In genomic region chr1:235320521-235321179, GRCh38 we compare ENCODE assay signal across 23 cellular contexts. TPM values are rescaled to one million over a fixed set of nuclear protein-coding genes. Genes with fewer than 3 reads are reported as not detected.
A peak's percentile ranks its signal among the peaks of the same experiment; 100 is the strongest.
DNase-seq lines count a peak whose midpoint lies in the region; ATAC-seq, FAIRE-seq and TF ChIP-seq lines count a peak whose summit lies in the region.
"Had no signal": no experiment of that assay in that cellular context is flagged by ENCODE, and none has a peak within 500 bp of the region (broad histone marks: within the 10 kb centered on the region; RNA-seq: fewer than 3 reads in every experiment).

No MANE protein-coding gene starts in this region.

- no peak overlapping the region for H3K4me3 Mint-ChIP-seq in activated CD8-positive, alpha-beta memory T cell treated with anti-CD3 and anti-CD28 coated beads, Interleukin-2, amount 10 ng/mL, durations not matched to agents 7 days and 5 days
- H3K4me3 Mint-ChIP-seq in nephron progenitor cell = no peak overlapping the region
- H3K4me3 Mint-ChIP-seq: activated T-cell treated with anti-CD3 and anti-CD28 coated beads, Interleukin-2, amount 50 U/mL, for 4 hours; mesothelial cell of epicardium had no signal

- H4K20me1 ChIP-seq in GM12878 (ENCODE audit: control insufficient read depth, insufficient read depth) = peaks cover 7% of the 10 kb centered on the region

- peak; percentile 18 for ATAC-seq in activated CD8-positive, alpha-beta memory T cell treated with anti-CD3 and anti-CD28 coated beads, Interleukin-2, amount 10 ng/mL, durations not matched to agents 7 days and 5 days
- ATAC-seq in GM12878 = no peak
- ATAC-seq in HG03439 (IDR thresholded peaks at IDR 0.05; ENCODE audit: unreplicated experiment) = no peak
- ATAC-seq in SK-N-SH treated with all-trans-retinoic acid at 6 μM for 48 hours = no peak
- ATAC-seq: right cardiac atrium had no signal

- no peak overlapping the region for H2AFZ ChIP-seq in GM12878 (ENCODE audit: control insufficient read depth, low read depth, low read length)

- TF ChIP-seq EP300 in GM12878 (IDR thresholded peaks at IDR 0.05; ENCODE audit: borderline replicate concordance in 1 of 2, control insufficient read depth in 1 of 2, low read depth in 2 of 2, low read length in 2 of 2) = no peak

- TF ChIP-seq CTCF in HEK293 (tag by site-specific recombination; IDR thresholded peaks at IDR 0.05) (no peak), GM12878 (IDR thresholded peaks at IDR 0.05 in 2 of 3, conservative IDR thresholded peaks at IDR 0.05 in 1 of 3; ENCODE audit: control insufficient read depth in 2 of 3, extremely low read depth in 1 of 3, insufficient read depth in 1 of 3, low read depth in 3 of 3, low read length in 3 of 3) (no peak), nephron progenitor cell (IDR thresholded peaks at IDR 0.05) (no peak)

- TF ChIP-seq RAD21 in GM12878 (IDR thresholded peaks at IDR 0.05; ENCODE audit: insufficient read depth, low read depth, low read length) = no peak

- peak overlapping the region; percentile 44 for H3K27ac Mint-ChIP-seq in activated CD8-positive, alpha-beta memory T cell treated with anti-CD3 and anti-CD28 coated beads, Interleukin-2, amount 10 ng/mL, durations not matched to agents 7 days and 5 days
- H3K27ac Mint-ChIP-seq in nephron progenitor cell = peak overlapping the region; percentile 55
- H3K27ac Mint-ChIP-seq: mesothelial cell of epicardium had no signal

- intact Hi-C loops in GM12878 (cut with micrococcal nuclease; ENCODE audit: unreplicated experiment) = no loop called here

- no peaks in the 10 kb centered on the region for H3K27me3 Mint-ChIP-seq in activated CD8-positive, alpha-beta memory T cell treated with anti-CD3 and anti-CD28 coated beads, Interleukin-2, amount 10 ng/mL, durations not matched to agents 7 days and 5 days
- no peaks in the 10 kb centered on the region for H3K27me3 Mint-ChIP-seq in nephron progenitor cell (ENCODE audit: low read depth, poor library complexity)

- CTCF ChIA-PET in activated CD8-positive, alpha-beta memory T cell treated with anti-CD3 and anti-CD28 coated beads, Interleukin-2, amount 10 ng/mL, durations not matched to agents 7 days and 5 days (lab: Charles Lee) = interaction anchor here (1.7 to 2.2 kb wide), 2 partner anchors 11 to 13 kb away, joined by 4 to 5 read pairs; no protein-coding TSS in a partner anchor
- CTCF ChIA-PET in HEK293 (lab: Yijun Ruan, JAX) = no interaction called here
- CTCF ChIA-PET in GM12878 (lab: Yijun Ruan, JAX) = no interaction called here

- WGBS in GM12878 (ENCODE audit: insufficient coverage, insufficient replicate concordance, low lambda C conversion rate, missing lambda C conversion rate) = 81% methylated on average over 6 of the region's 6 CpGs

- no peak for DNase-seq in activated CD8-positive, alpha-beta memory T cell treated with anti-CD3 and anti-CD28 coated beads, Interleukin-2, amount 10 ng/mL, durations not matched to agents 7 days and 5 days
- DNase-seq in activated CD8-positive, alpha-beta memory T cell treated with anti-CD3 and anti-CD28 coated beads, Interleukin-2, amount 50 U/mL, for 48 hours = no peak
- DNase-seq in GM12878 (ENCODE audit: low read depth, low spot score) (no peak), nephron progenitor cell (no peak)
- no peak for DNase-seq in stimulated activated CD4-positive, alpha-beta T cell treated with anti-CD3 and anti-CD28 coated beads, Interleukin-4, amount 100 ng/mL, for 24 hours
- DNase-seq: activated T-cell treated with anti-CD3 and anti-CD28 coated beads, Interleukin-2, amount 50 U/mL, for 4 hours; aorta; EL; hippocampal formation; kidney glomerular epithelial cell; NCI-H1105; nucleus accumbens; Peyer's patch; right cardiac atrium; stimulated activated CD4-positive, alpha-beta T cell treated with anti-CD3 and anti-CD28 coated beads, Interleukin-15, amount 100 ng/mL, for 24 hours; SW 1271 had no signal

- no peak overlapping the region for H3K4me2 ChIP-seq in GM12878 (ENCODE audit: control insufficient read depth, insufficient read depth)
- H3K4me2 ChIP-seq: KMS-11 had no signal

- no peak for TF ChIP-seq POLR2A in GM12878 (IDR thresholded peaks at IDR 0.05; ENCODE audit: low read depth, low read length)

- H3K79me2 ChIP-seq in GM12878 (ENCODE audit: control insufficient read depth, insufficient read depth, low read length) = peaks cover 76% of the 10 kb centered on the region

- H3K36me3 ChIP-seq in HEK293 (ENCODE audit: control insufficient read depth in 2 of 2, insufficient read depth in 1 of 2, low read length in 2 of 2) (peaks cover 19 to 31% of the 10 kb centered on the region in 2 experiments), GM12878 (ENCODE audit: control insufficient read depth in 2 of 2, insufficient read depth in 2 of 2, low read length in 1 of 2) (peaks cover 1 to 22% of the 10 kb centered on the region in 2 experiments; a peak in 3 of 4 replicates)

- H3K4me1 ChIP-seq in HEK293 (ENCODE audit: control insufficient read depth, insufficient read depth, low read length) (peaks cover 13% of the 10 kb centered on the region), GM12878 (ENCODE audit: control insufficient read depth, insufficient read depth, low read length) (no peaks in the 10 kb centered on the region)

- SMC1A ChIA-PET in GM12878 (lab: Charles Lee; ENCODE audit: uncharacterized antibody, unreplicated experiment) = no interaction called here

- H3K9me3 ChIP-seq in HEK293 (ENCODE audit: control insufficient read depth, insufficient read depth, low read depth, low read length) (no peaks in the 10 kb centered on the region), GM12878 (replicated peaks; ENCODE audit: control insufficient read depth, insufficient read depth, low read length) (no peaks in the 10 kb centered on the region; the same call in 2 of the 3 replicates)
- H3K9me3 ChIP-seq: Peyer's patch, vagina had no signal

- BruUV-seq in GM12878 (replicated peaks; lab: Mats Ljungman, UMichigan) = TSS peak; percentile 33

- peaks cover 44% of the 10 kb centered on the region for H3K36me3 Mint-ChIP-seq in activated CD8-positive, alpha-beta memory T cell treated with anti-CD3 and anti-CD28 coated beads, Interleukin-2, amount 10 ng/mL, durations not matched to agents 7 days and 5 days
- H3K36me3 Mint-ChIP-seq in nephron progenitor cell (ENCODE audit: low read depth) = peaks cover 53% of the 10 kb centered on the region

- FAIRE-seq in GM12878 (lab: Jason Lieb, UNC) = no peak
- FAIRE-seq: endothelial cell of umbilical vein had no signal

- POLR2A ChIA-PET in HEK293 (lab: Yijun Ruan, JAX) = no interaction called here
- POLR2A ChIA-PET in GM12878 (lab: Charles Lee) = no interaction called here

- H3K27me3 ChIP-seq in GM12878 (replicated peaks in 1 of 2; ENCODE audit: control insufficient read depth in 2 of 2, insufficient read depth in 2 of 2, low read length in 1 of 2) = no peaks in the 10 kb centered on the region
- H3K27me3 ChIP-seq: Peyer's patch, vagina had no signal

- in situ Hi-C loops in GM12878 (cut with MboI) = no loop called here

- H3K9ac ChIP-seq in GM12878 (ENCODE audit: control insufficient read depth, insufficient read depth, low read length) = no peak overlapping the region
- H3K9ac ChIP-seq: KMS-11 had no signal

- H3K9me3 Mint-ChIP-seq in activated CD8-positive, alpha-beta memory T cell treated with anti-CD3 and anti-CD28 coated beads, Interleukin-2, amount 10 ng/mL, durations not matched to agents 7 days and 5 days (ENCODE audit: low read depth) = no peaks in the 10 kb centered on the region
- no peaks in the 10 kb centered on the region for H3K9me3 Mint-ChIP-seq in nephron progenitor cell
- H3K9me3 Mint-ChIP-seq: activated T-cell treated with anti-CD3 and anti-CD28 coated beads, Interleukin-2, amount 50 U/mL, for 4 hours; mesothelial cell of epicardium had no signal

- H3K27ac ChIP-seq in HEK293 (ENCODE audit: extremely low read depth, low read depth, low read length) = no peak overlapping the region
- no peak overlapping the region for H3K27ac ChIP-seq in GM12878 (ENCODE audit: control insufficient read depth, insufficient read depth)
- H3K27ac ChIP-seq: KMS-11, Peyer's patch, vagina had no signal

- H3K4me1 Mint-ChIP-seq in activated CD8-positive, alpha-beta memory T cell treated with anti-CD3 and anti-CD28 coated beads, Interleukin-2, amount 10 ng/mL, durations not matched to agents 7 days and 5 days = peaks cover 66% of the 10 kb centered on the region
- peaks cover 32% of the 10 kb centered on the region for H3K4me1 Mint-ChIP-seq in nephron progenitor cell

- H3K4me3 ChIP-seq in HEK293 (ENCODE audit: low read depth, low read length) (no peak overlapping the region), GM12878 (no peak overlapping the region)
- H3K4me3 ChIP-seq: Peyer's patch, vagina had no signal

- RAD21 ChIA-PET in GM12878 (lab: Charles Lee; ENCODE audit: unreplicated experiment) = no interaction called here

RNA-seq across cellular contexts. Expression of gene ARID4B, which starts 7.3 kb away (rescaled TPM):
- total RNA-seq in activated CD8-positive, alpha-beta memory T cell treated with anti-CD3 and anti-CD28 coated beads, Interleukin-2, amount 10 ng/mL, durations not matched to agents 7 days and 5 days = 10 to 100 TPM; 43.3 to 61.0 TPM
- 205 and 208 TPM in 2 replicates for total RNA-seq in GM12878 (2013; cell fraction: nucleolus; rRNA removed)
- total RNA-seq in GM12878 (2014; rRNA removed) = 30.8 and 32.3 TPM in 2 replicates
- 39.1 and 40.7 TPM in 2 replicates for total RNA-seq in GM12878 (2014; rRNA removed; fragmentation: Illumina TruSeq; extraction: Trizol)
- 25.2 and 29.9 TPM in 2 replicates for total RNA-seq in GM12878 (2021)
- polyA plus RNA-seq in GM12878 (2011; ENCODE audit: low read depth) = 14.4 TPM
- polyA plus RNA-seq in GM12878 (2011; rRNA removed) = 20.8 and 38.1 TPM in 2 replicates
- 6.9 and 7.6 TPM in 2 replicates for polyA plus RNA-seq in GM12878 (2011; cell fraction: cytosol; rRNA removed)
- 27.7 and 28.1 TPM in 2 replicates for polyA plus RNA-seq in GM12878 (2011; cell fraction: nucleus; rRNA removed)
- 18.1 and 21.5 TPM in 2 replicates for polyA plus RNA-seq in GM12878 (2012)
- 26.1 and 37.4 TPM in 2 replicates for polyA plus RNA-seq in GM12878 (2014; fragmentation: Illumina TruSeq; extraction: Trizol)
- 10 to 100 TPM; 13.6 to 19.1 TPM for polyA plus RNA-seq in GM12878 (2014; fragmentation: Nextera tagmentation; extraction: Ambion mirVana)
- 16.1 and 16.9 TPM in 2 replicates for polyA plus RNA-seq in GM12878 (2014; rRNA removed)
- 10 to 100 TPM; 31.7 to 33.1 TPM for polyA plus RNA-seq in GM12878 (2016; fragmentation: Nextera tagmentation; extraction: Ambion mirVana)
- polyA minus RNA-seq in GM12878 (2011; rRNA and poly(A)+ RNA removed) = 30.9 and 49.3 TPM in 2 replicates
- polyA minus RNA-seq in GM12878 (2011; cell fraction: cytosol; rRNA and poly(A)+ RNA removed) = 10.4 and 12.1 TPM in 2 replicates
- polyA minus RNA-seq in GM12878 (2011; cell fraction: nucleus; rRNA and poly(A)+ RNA removed) = 34.6 and 72.5 TPM in 2 replicates

RNA-seq across cellular contexts. Expression of gene GGPS1, which starts 7.7 kb away (rescaled TPM):
- 10 to 100 TPM; 22.7 to 23.9 TPM for total RNA-seq in activated CD8-positive, alpha-beta memory T cell treated with anti-CD3 and anti-CD28 coated beads, Interleukin-2, amount 10 ng/mL, durations not matched to agents 7 days and 5 days
- total RNA-seq in GM12878 (2013; cell fraction: nucleolus; rRNA removed) = 8.5 and 8.7 TPM in 2 replicates
- total RNA-seq in GM12878 (2014; rRNA removed) (14.2 and 15.1 TPM in 2 replicates), GM12878 (2014; rRNA removed; fragmentation: Illumina TruSeq; extraction: Trizol) (15.7 TPM in 2 replicates), GM12878 (2021) (19.6 and 21.3 TPM in 2 replicates)
- polyA plus RNA-seq in GM12878 (2011; ENCODE audit: low read depth) = 6.9 TPM
- polyA plus RNA-seq in GM12878 (2011; rRNA removed) (33.5 and 48.5 TPM in 2 replicates), GM12878 (2014; fragmentation: Illumina TruSeq; extraction: Trizol) (23.3 and 24.7 TPM in 2 replicates), GM12878 (2014; fragmentation: Nextera tagmentation; extraction: Ambion mirVana) (10 to 100 TPM; 28.9 to 36.0 TPM), GM12878 (2014; rRNA removed) (17.3 and 19.4 TPM in 2 replicates), GM12878 (2016; fragmentation: Nextera tagmentation; extraction: Ambion mirVana) (10 to 100 TPM; 25.8 to 29.2 TPM)
- 16.9 and 20.6 TPM in 2 replicates for polyA plus RNA-seq in GM12878 (2011; cell fraction: cytosol; rRNA removed)
- polyA plus RNA-seq in GM12878 (2011; cell fraction: nucleus; rRNA removed) = 8.9 and 9.6 TPM in 2 replicates
- polyA plus RNA-seq in GM12878 (2012) = 10.3 and 16.9 TPM in 2 replicates
- polyA minus RNA-seq in GM12878 (2011; rRNA and poly(A)+ RNA removed) = 18.0 and 20.7 TPM in 2 replicates
- 8.4 and 11.1 TPM in 2 replicates for polyA minus RNA-seq in GM12878 (2011; cell fraction: cytosol; rRNA and poly(A)+ RNA removed)
- 2.7 and 3.1 TPM in 2 replicates for polyA minus RNA-seq in GM12878 (2011; cell fraction: nucleus; rRNA and poly(A)+ RNA removed)

RNA-seq across cellular contexts. Expression of gene TBCE, which starts 46.6 kb away (rescaled TPM):
- total RNA-seq in activated CD8-positive, alpha-beta memory T cell treated with anti-CD3 and anti-CD28 coated beads, Interleukin-2, amount 10 ng/mL, durations not matched to agents 7 days and 5 days = 10 to 100 TPM; 27.4 to 30.2 TPM
- 47.6 and 50.0 TPM in 2 replicates for total RNA-seq in GM12878 (2013; cell fraction: nucleolus; rRNA removed)
- total RNA-seq in GM12878 (2014; rRNA removed) (25.3 and 26.1 TPM in 2 replicates), GM12878 (2014; rRNA removed; fragmentation: Illumina TruSeq; extraction: Trizol) (32.7 and 34.0 TPM in 2 replicates), GM12878 (2021) (19.7 and 22.7 TPM in 2 replicates)
- 9.9 TPM for polyA plus RNA-seq in GM12878 (2011; ENCODE audit: low read depth)
- polyA plus RNA-seq in GM12878 (2011; rRNA removed) (30.6 and 36.6 TPM in 2 replicates), GM12878 (2014; fragmentation: Illumina TruSeq; extraction: Trizol) (31.0 and 46.5 TPM in 2 replicates), GM12878 (2014; fragmentation: Nextera tagmentation; extraction: Ambion mirVana) (10 to 100 TPM; 22.7 to 27.8 TPM), GM12878 (2014; rRNA removed) (24.2 and 26.3 TPM in 2 replicates), GM12878 (2016; fragmentation: Nextera tagmentation; extraction: Ambion mirVana) (10 to 100 TPM; 39.3 to 48.7 TPM)
- 12.9 and 16.2 TPM in 2 replicates for polyA plus RNA-seq in GM12878 (2011; cell fraction: cytosol; rRNA removed)
- polyA plus RNA-seq in GM12878 (2011; cell fraction: nucleus; rRNA removed) = 20.5 and 24.0 TPM in 2 replicates
- polyA plus RNA-seq in GM12878 (2012) = 20.4 and 21.4 TPM in 2 replicates
- 14.7 and 18.5 TPM in 2 replicates for polyA minus RNA-seq in GM12878 (2011; rRNA and poly(A)+ RNA removed)
- 6.9 and 10.0 TPM in 2 replicates for polyA minus RNA-seq in GM12878 (2011; cell fraction: cytosol; rRNA and poly(A)+ RNA removed)
- 10.0 and 21.5 TPM in 2 replicates for polyA minus RNA-seq in GM12878 (2011; cell fraction: nucleus; rRNA and poly(A)+ RNA removed)
